ENCODE assay signal across 8 cellular contexts in genomic region chr7:2523461-2523905, GRCh38. TPM values are rescaled to one million over a fixed set of nuclear protein-coding genes. Genes with fewer than 3 reads are reported as not detected.
DNase-seq lines count a peak whose midpoint lies in the region; ATAC-seq, FAIRE-seq and TF ChIP-seq lines count a peak whose summit lies in the region.

No MANE protein-coding gene starts in this region.

- peaks cover 37% of the 10 kb centered on the region for H3K36me3 ChIP-seq in effector memory CD4-positive, alpha-beta T cell (ENCODE audit: control insufficient read depth, insufficient read depth, low read length)
- H3K36me3 ChIP-seq in osteoblast (ENCODE audit: insufficient read depth, low read length), result peaks cover 18% of the 10 kb centered on the region

- TF ChIP-seq POLR2A in H54 (IDR thresholded peaks at IDR 0.05; ENCODE audit: low read depth, low read length), result no peak

- no peak overlapping the region for H2AFZ ChIP-seq in osteoblast (ENCODE audit: low read length)

- DNase-seq in Daoy (ENCODE audit: low read depth) (peak; percentile 38), NCI-H345 treated with DMSO at 0.1 percent for 48 hours (lab: John Stamatoyannopoulos, UW; ENCODE audit: unreplicated experiment) (peak; percentile 84), osteoblast (ENCODE audit: insufficient read length, low spot score, missing footprints) (no peak), foreskin fibroblast (no peak), H54 (ENCODE audit: insufficient read length, low spot score) (no peak), NCI-H524 (lab: John Stamatoyannopoulos, UW) (no peak)
- DNase-seq in effector memory CD4-positive, alpha-beta T cell, result no peak

- H4K20me1 ChIP-seq in osteoblast (ENCODE audit: insufficient read depth, low read length), result peaks cover 58% of the 10 kb centered on the region

- no peak for TF ChIP-seq CTCF in osteoblast (IDR thresholded peaks at IDR 0.05; ENCODE audit: extremely low read depth, low read depth, low read length)
- no peak for TF ChIP-seq CTCF in foreskin fibroblast (IDR thresholded peaks at IDR 0.05; ENCODE audit: low read depth, low read length)

- peak overlapping the region; percentile 93 for H3K27ac ChIP-seq in effector memory CD4-positive, alpha-beta T cell (ENCODE audit: insufficient read depth, low read length, poor library complexity, severe bottlenecking)
- peak overlapping the region; percentile 49 for H3K27ac ChIP-seq in osteoblast (ENCODE audit: low read depth, low read length)

- H3K4me3 ChIP-seq in effector memory CD4-positive, alpha-beta T cell (ENCODE audit: insufficient read depth, low read depth, low read length, poor library complexity, severe bottlenecking), result peak overlapping the region; percentile 93
- peak overlapping the region; percentile 88 for H3K4me3 ChIP-seq in osteoblast (ENCODE audit: insufficient read depth, low read length)
- peak overlapping the region in 1 of 2 donors; percentile 18 for H3K4me3 ChIP-seq in foreskin fibroblast (ENCODE audit: low read depth in 1 of 2, low read length in 2 of 2)

- peak overlapping the region; percentile 96 for H3K4me2 ChIP-seq in osteoblast (ENCODE audit: insufficient read depth, low read length)

- H3K27me3 ChIP-seq in effector memory CD4-positive, alpha-beta T cell (replicated peaks; ENCODE audit: control insufficient read depth, insufficient read depth, low read length, poor library complexity, severe bottlenecking), result no peaks in the 10 kb centered on the region
- H3K27me3 ChIP-seq in osteoblast (ENCODE audit: insufficient read depth, low read length), result no peaks in the 10 kb centered on the region

- H3K79me2 ChIP-seq in osteoblast (ENCODE audit: insufficient read depth, low read length), result peaks cover 36% of the 10 kb centered on the region

- H3K9me3 ChIP-seq in effector memory CD4-positive, alpha-beta T cell (ENCODE audit: control insufficient read depth, low read length), result no peaks in the 10 kb centered on the region
- no peaks in the 10 kb centered on the region for H3K9me3 ChIP-seq in osteoblast (ENCODE audit: low read depth, low read length)

- ATAC-seq in GM21367 (IDR thresholded peaks at IDR 0.05; ENCODE audit: unreplicated experiment), result no peak

- H3K4me1 ChIP-seq in effector memory CD4-positive, alpha-beta T cell (ENCODE audit: control insufficient read depth, insufficient read depth, low read length, poor library complexity, severe bottlenecking), result peaks cover 70% of the 10 kb centered on the region
- peaks cover 48% of the 10 kb centered on the region for H3K4me1 ChIP-seq in osteoblast (ENCODE audit: insufficient read depth, low read length)

- no peak for FAIRE-seq in H54 (lab: Jason Lieb, UNC)

RNA-seq across cellular contexts. Expression of gene LFNG, which starts 3.9 kb away (rescaled TPM):
- total RNA-seq in Daoy (2014; rRNA removed; shearing (Covaris generic)), result 16.1 and 24.2 TPM in 2 replicates
- 16.2 and 21.0 TPM in 2 replicates for total RNA-seq in osteoblast

RNA-seq across cellular contexts. Expression of gene BRAT1, which starts 31.8 kb away (rescaled TPM):
- 42.6 and 59.9 TPM in 2 replicates for total RNA-seq in Daoy (2014; rRNA removed; shearing (Covaris generic))
- total RNA-seq in osteoblast, result 23.9 and 28.2 TPM in 2 replicates

RNA-seq across cellular contexts. Expression of gene IQCE, which starts 35.3 kb away (rescaled TPM):
- total RNA-seq in Daoy (2014; rRNA removed; shearing (Covaris generic)), result 7.6 and 11.3 TPM in 2 replicates
- total RNA-seq in osteoblast, result 15.3 and 18.8 TPM in 2 replicates

RNA-seq across cellular contexts. Expression of gene GRIFIN, which starts 47.3 kb away (rescaled TPM):
- not detected in 2 replicates for total RNA-seq in Daoy (2014; rRNA removed; shearing (Covaris generic))
- not detected in 2 replicates for total RNA-seq in osteoblast

Comparison
In these comparisons a context has a peak if more than half of its experiments do, and no peak if none do; other contexts are left out.
1. DNase-seq: peak in Daoy (single experiment) and NCI-H345 treated with DMSO at 0.1 percent for 48 hours (single experiment); none in effector memory CD4-positive, alpha-beta T cell (0 of 3), osteoblast (single experiment), foreskin fibroblast (0 of 2), H54 (single experiment) and NCI-H524 (0 of 2).